20 cellular contexts compared by ENCODE assay signal in genomic region chr5:145962001-145962400, GRCh38. TPM values are rescaled to one million over a fixed set of nuclear protein-coding genes. Genes with fewer than 3 reads are reported as not detected.
A peak's percentile ranks its signal among the peaks of the same experiment; 100 is the strongest.
DNase-seq lines count a peak whose midpoint lies in the region; ATAC-seq and TF ChIP-seq lines count a peak whose summit lies in the region.
"Had no signal": no experiment of that assay in that cellular context is flagged by ENCODE, and none has a peak within 500 bp of the region (broad histone marks: within the 10 kb centered on the region; RNA-seq: fewer than 3 reads in every experiment).

No MANE protein-coding gene starts in this region.

- H3K4me3 Mint-ChIP-seq in GM23338 (no peak overlapping the region), MCF 10A (ENCODE audit: unreplicated experiment) (no peak overlapping the region), type B pancreatic cell (no peak overlapping the region)
- H3K4me3 Mint-ChIP-seq in activated CD8-positive, alpha-beta T cell treated with anti-CD3 and anti-CD28 coated beads, Interleukin-2, amount 10 ng/mL, durations not matched to agents 7 days and 5 days = no peak overlapping the region

- no peaks in the 10 kb centered on the region for H4K20me1 ChIP-seq in GM23338 (replicated peaks; ENCODE audit: insufficient read depth)

- H3K27me3 ChIP-seq in GM23338 (ENCODE audit: insufficient read depth) (no peaks in the 10 kb centered on the region), RWPE2 (ENCODE audit: insufficient read depth, poor library complexity, severe bottlenecking) (no peaks in the 10 kb centered on the region)

- H3K9me2 ChIP-seq in GM23338 (ENCODE audit: insufficient read depth) = peaks cover 4% of the 10 kb centered on the region; the same call in 1 of the 2 replicates

- no peaks in the 10 kb centered on the region for H3K79me2 ChIP-seq in GM23338 (replicated peaks; ENCODE audit: insufficient read depth)

- no peaks in the 10 kb centered on the region for H3K9me3 ChIP-seq in RWPE2 (ENCODE audit: severe bottlenecking)

- CTCF ChIA-PET in MCF 10A (lab: Yijun Ruan, JAX) = no interaction called here
- CTCF ChIA-PET in activated CD8-positive, alpha-beta T cell treated with anti-CD3 and anti-CD28 coated beads, Interleukin-2, amount 10 ng/mL, durations not matched to agents 7 days and 5 days (lab: Charles Lee) = no interaction called here

- H3K27me3 Mint-ChIP-seq in GM23338 (ENCODE audit: insufficient read depth, low read depth, poor library complexity) (no peaks in the 10 kb centered on the region), MCF 10A (ENCODE audit: insufficient read depth, unreplicated experiment) (no peaks in the 10 kb centered on the region), type B pancreatic cell (no peaks in the 10 kb centered on the region)
- peaks cover 2% of the 10 kb centered on the region for H3K27me3 Mint-ChIP-seq in activated CD8-positive, alpha-beta T cell treated with anti-CD3 and anti-CD28 coated beads, Interleukin-2, amount 10 ng/mL, durations not matched to agents 7 days and 5 days (ENCODE audit: low read depth)

- no peak overlapping the region for H3K27ac ChIP-seq in GM23338 (ENCODE audit: low read depth)
- peak overlapping the region; percentile 43 for H3K27ac ChIP-seq in RWPE2 (ENCODE audit: poor library complexity, severe bottlenecking)
- H3K27ac ChIP-seq: KMS-11 had no signal

- no peak overlapping the region for H3K27ac Mint-ChIP-seq in GM23338
- peak overlapping the region; percentile 74 for H3K27ac Mint-ChIP-seq in MCF 10A (ENCODE audit: low read depth, unreplicated experiment)
- H3K27ac Mint-ChIP-seq in type B pancreatic cell = peak overlapping the region; percentile 71
- H3K27ac Mint-ChIP-seq in activated CD8-positive, alpha-beta T cell treated with anti-CD3 and anti-CD28 coated beads, Interleukin-2, amount 10 ng/mL, durations not matched to agents 7 days and 5 days = no peak overlapping the region

- no peaks in the 10 kb centered on the region for H3F3A ChIP-seq in GM23338 (replicated peaks; ENCODE audit: low read depth)

- H3K36me3 ChIP-seq in GM23338 (ENCODE audit: insufficient read depth) (no peaks in the 10 kb centered on the region), RWPE2 (ENCODE audit: low read depth) (peaks cover 4% of the 10 kb centered on the region; the same call in 1 of the 2 replicates)

- no TSS peak for BruUV-seq in MCF 10A (replicated peaks; lab: Mats Ljungman, UMichigan)

- H3K4me2 ChIP-seq in GM23338 = no peak overlapping the region
- H3K4me2 ChIP-seq: KMS-11 had no signal

- no peak overlapping the region for H3K4me3 ChIP-seq in GM23338
- H3K4me3 ChIP-seq in RWPE2 (ENCODE audit: severe bottlenecking) = no peak overlapping the region

- H3K4me1 ChIP-seq in GM23338 (ENCODE audit: insufficient read depth) (peaks cover 8% of the 10 kb centered on the region; the same call in 1 of the 2 replicates), RWPE2 (ENCODE audit: insufficient read depth, poor library complexity, severe bottlenecking) (peaks cover 21% of the 10 kb centered on the region)

- H3K36me3 Mint-ChIP-seq in GM23338 (ENCODE audit: low read depth) (no peaks in the 10 kb centered on the region), MCF 10A (ENCODE audit: insufficient read depth, unreplicated experiment) (peaks cover 36% of the 10 kb centered on the region), type B pancreatic cell (no peaks in the 10 kb centered on the region)
- H3K36me3 Mint-ChIP-seq in activated CD8-positive, alpha-beta T cell treated with anti-CD3 and anti-CD28 coated beads, Interleukin-2, amount 10 ng/mL, durations not matched to agents 7 days and 5 days (ENCODE audit: low read depth) = no peaks in the 10 kb centered on the region

- intact Hi-C loops in MCF 10A (cut with micrococcal nuclease) = no loop called here

- DNase-seq in GM23338 (ENCODE audit: low spot score) = no peak
- no peak for DNase-seq in RWPE2 (ENCODE audit: low spot score)
- no peak for DNase-seq in MCF 10A (ENCODE audit: unreplicated experiment)
- DNase-seq in type B pancreatic cell (ENCODE audit: extremely low spot score, unreplicated experiment) = no peak
- no peak for DNase-seq in NCI-H1105 treated with DMSO at 0.1 percent for 48 hours (lab: John Stamatoyannopoulos, UW)
- DNase-seq in activated CD8-positive, alpha-beta T cell treated with anti-CD3 and anti-CD28 coated beads, Interleukin-2, amount 10 ng/mL, durations not matched to agents 7 days and 5 days = no peak
- DNase-seq in left lobe of liver (ENCODE audit: low spot score) = no peak
- DNase-seq: DMS153; DND-41; NCI-H1092; NCI-H1436 treated with DMSO at 0.1 percent for 48 hours; NCI-H187 treated with DMSO at 0.1 percent for 48 hours; NCI-H2171 treated with DMSO at 0.1 percent for 48 hours; NCI-H524; NCI-H774; NK-92 treated with Interleukin-12 subunit alpha and Interleukin-12 subunit beta, amount 100 ng/mL, for 24 hours; PC-3; RPMI8226; SHP77 had no signal

- ATAC-seq in GM23338 (no peak), RWPE2 (ENCODE audit: low read depth) (no peak), left lobe of liver (no peak)
- no peak for ATAC-seq in activated CD8-positive, alpha-beta T cell treated with anti-CD3 and anti-CD28 coated beads, Interleukin-2, amount 10 ng/mL, durations not matched to agents 7 days and 5 days
- ATAC-seq: PC-3 had no signal

- H2AFZ ChIP-seq in GM23338 = peak overlapping the region; percentile 83

- H3K9me3 Mint-ChIP-seq in GM23338 (no peaks in the 10 kb centered on the region), MCF 10A (ENCODE audit: unreplicated experiment) (no peaks in the 10 kb centered on the region), type B pancreatic cell (no peaks in the 10 kb centered on the region)
- no peaks in the 10 kb centered on the region for H3K9me3 Mint-ChIP-seq in activated CD8-positive, alpha-beta T cell treated with anti-CD3 and anti-CD28 coated beads, Interleukin-2, amount 10 ng/mL, durations not matched to agents 7 days and 5 days (ENCODE audit: insufficient read depth)

- H3K4me1 Mint-ChIP-seq in GM23338 = peaks cover 14% of the 10 kb centered on the region; the same call in 2 of the 3 replicates
- H3K4me1 Mint-ChIP-seq in MCF 10A (ENCODE audit: insufficient read depth, unreplicated experiment) = peaks cover 42% of the 10 kb centered on the region
- peaks cover 34% of the 10 kb centered on the region for H3K4me1 Mint-ChIP-seq in type B pancreatic cell (ENCODE audit: unreplicated experiment)
- H3K4me1 Mint-ChIP-seq in activated CD8-positive, alpha-beta T cell treated with anti-CD3 and anti-CD28 coated beads, Interleukin-2, amount 10 ng/mL, durations not matched to agents 7 days and 5 days (ENCODE audit: low read depth) = no peaks in the 10 kb centered on the region

- POLR2A ChIA-PET in MCF 10A (lab: Yijun Ruan, JAX) = interaction anchor here (0.6 to 2.0 kb wide), 3 partner anchors 16 to 27 kb away, joined by 3 to 13 read pairs (median 6); partner anchors contain the start of gene SH3RF2
- POLR2A ChIA-PET in activated CD8-positive, alpha-beta T cell treated with anti-CD3 and anti-CD28 coated beads, Interleukin-2, amount 10 ng/mL, durations not matched to agents 7 days and 5 days (lab: Charles Lee) = no interaction called here

- TF ChIP-seq CTCF in GM23338 (conservative IDR thresholded peaks at IDR 0.05; ENCODE audit: low read depth in 2 of 2) (no peak), RWPE2 (IDR thresholded peaks at IDR 0.05; ENCODE audit: poor library complexity, severe bottlenecking) (no peak), MCF 10A (IDR thresholded peaks at IDR 0.05; ENCODE audit: unreplicated experiment) (no peak), type B pancreatic cell (conservative IDR thresholded peaks at IDR 0.05) (no peak)

TF ChIP-seq in GM23338, 12 proteins besides CTCF, POLR2A, EP300 and RAD21 (continues in another document):
- TF ChIP-seq ETS1 (IDR thresholded peaks at IDR 0.05) = no peak
- no peak for TF ChIP-seq NANOG (IDR thresholded peaks at IDR 0.05; ENCODE audit: borderline replicate concordance)
- no peak for TF ChIP-seq EZH2phosphoT487 (IDR thresholded peaks at IDR 0.05; ENCODE audit: unreplicated experiment)
- TF ChIP-seq JUNB (IDR thresholded peaks at IDR 0.05; ENCODE audit: unreplicated experiment) = no peak
- no peak for TF ChIP-seq EZH2 (IDR thresholded peaks at IDR 0.05; ENCODE audit: low read depth, unreplicated experiment)
- TF ChIP-seq ZNF331 (CRISPR knock-in tag; IDR thresholded peaks at IDR 0.05; ENCODE audit: low read depth) = no peak
- no peak for TF ChIP-seq ZNF114 (CRISPR knock-in tag; IDR thresholded peaks at IDR 0.05)

RNA-seq across cellular contexts. Expression of gene SH3RF2, which starts 25.6 kb away (rescaled TPM):
- 1.1 and 2.4 TPM in 2 replicates for total RNA-seq in GM23338 (2014; rRNA removed; shearing (Covaris generic))
- 0.80 and 1.7 TPM in 2 replicates for polyA plus RNA-seq in GM23338 (2016; fragmentation: Nextera tagmentation; extraction: Ambion mirVana)
- total RNA-seq in MCF 10A (2022) = 14.9 and 29.6 TPM in 2 replicates
- 11.2 and 20.8 TPM in 2 replicates for total RNA-seq in type B pancreatic cell (ENCODE audit: low replicate concordance)
- total RNA-seq in activated CD8-positive, alpha-beta T cell treated with anti-CD3 and anti-CD28 coated beads, Interleukin-2, amount 10 ng/mL, durations not matched to agents 7 days and 5 days = not detected
- 18.0 TPM for total RNA-seq in left lobe of liver

Comparison
In these comparisons a context has a peak if more than half of its experiments do, and no peak if none do; other contexts are left out.
1. H3K27ac Mint-ChIP-seq: peak in MCF 10A (single experiment) and type B pancreatic cell (single experiment); none in GM23338 (single experiment) and activated CD8-positive, alpha-beta T cell treated with anti-CD3 and anti-CD28 coated beads, Interleukin-2, amount 10 ng/mL, durations not matched to agents 7 days and 5 days (single experiment).